15 cellular contexts compared by ENCODE assay signal in genomic region chr20:32366380-32366779, GRCh38. TPM values are rescaled to one million over a fixed set of nuclear protein-coding genes. Genes with fewer than 3 reads are reported as not detected.
DNase-seq lines count a peak whose midpoint lies in the region; ATAC-seq and TF ChIP-seq lines count a peak whose summit lies in the region.
"Had no signal": no experiment of that assay in that cellular context is flagged by ENCODE, and none has a peak within 500 bp of the region (broad histone marks: within the 10 kb centered on the region; RNA-seq: fewer than 3 reads in every experiment).

No MANE protein-coding gene starts in this region.

- ATAC-seq in natural killer cell treated with Interleukin-12 subunit alpha and Interleukin-12 subunit beta and Interleukin-15 and Interleukin-18, amount 100 ng/mL, for 72 hours, result peak in 1 of 2 donors; percentile 44
- no peak for ATAC-seq in natural killer cell
- peak; percentile 55 for ATAC-seq in HG03108 (IDR thresholded peaks at IDR 0.05; ENCODE audit: unreplicated experiment)
- no peak for ATAC-seq in activated naive CD8-positive, alpha-beta T cell treated with anti-CD3 and anti-CD28 coated beads, Interleukin-2, amount 10 ng/mL, durations not matched to agents 7 days and 5 days (ENCODE audit: low read depth)

- TF ChIP-seq CTCF in natural killer cell (IDR thresholded peaks at IDR 0.05), result no peak
- TF ChIP-seq CTCF in GM20000 (IDR thresholded peaks at IDR 0.05; ENCODE audit: extremely low read depth, missing control alignments), result no peak

- H3K4me3 Mint-ChIP-seq in natural killer cell treated with Interleukin-12 subunit alpha and Interleukin-12 subunit beta and Interleukin-15 and Interleukin-18, amount 100 ng/mL, for 72 hours, result peak overlapping the region; percentile 3
- H3K4me3 Mint-ChIP-seq in natural killer cell, result no peak overlapping the region
- no peak overlapping the region for H3K4me3 Mint-ChIP-seq in activated naive CD8-positive, alpha-beta T cell treated with anti-CD3 and anti-CD28 coated beads, Interleukin-2, amount 10 ng/mL, durations not matched to agents 7 days and 5 days
- H3K4me3 Mint-ChIP-seq: T-helper 2 cell treated with Interferon-gamma antibody and Interleukin-4, amounts not matched to agents 5 μg/mL and 100 μg/mL, for 36 hours had no signal

- POLR2A ChIA-PET in activated naive CD8-positive, alpha-beta T cell treated with anti-CD3 and anti-CD28 coated beads, Interleukin-2, amount 10 ng/mL, durations not matched to agents 7 days and 5 days (lab: Charles Lee), result interaction anchor here (0.9 kb wide), 1 partner anchor 16 kb away, joined by 4 read pairs; no protein-coding TSS in a partner anchor

- intact Hi-C loops in natural killer cell (cut with micrococcal nuclease), result no loop called here

- H3K9me3 Mint-ChIP-seq in natural killer cell treated with Interleukin-12 subunit alpha and Interleukin-12 subunit beta and Interleukin-15 and Interleukin-18, amount 100 ng/mL, for 72 hours, result no peaks in the 10 kb centered on the region
- H3K9me3 Mint-ChIP-seq in natural killer cell, result no peaks in the 10 kb centered on the region
- no peaks in the 10 kb centered on the region for H3K9me3 Mint-ChIP-seq in activated naive CD8-positive, alpha-beta T cell treated with anti-CD3 and anti-CD28 coated beads, Interleukin-2, amount 10 ng/mL, durations not matched to agents 7 days and 5 days
- H3K9me3 Mint-ChIP-seq: T-helper 2 cell treated with Interferon-gamma antibody and Interleukin-4, amounts not matched to agents 5 μg/mL and 100 μg/mL, for 36 hours had no signal

- peaks cover 52 to 54% of the 10 kb centered on the region in 2 donors for H3K4me1 Mint-ChIP-seq in natural killer cell treated with Interleukin-12 subunit alpha and Interleukin-12 subunit beta and Interleukin-15 and Interleukin-18, amount 100 ng/mL, for 72 hours (ENCODE audit: low read depth in 2 of 2)
- H3K4me1 Mint-ChIP-seq in natural killer cell, result peaks cover 37 to 56% of the 10 kb centered on the region in 2 donors
- H3K4me1 Mint-ChIP-seq in activated naive CD8-positive, alpha-beta T cell treated with anti-CD3 and anti-CD28 coated beads, Interleukin-2, amount 10 ng/mL, durations not matched to agents 7 days and 5 days, result peaks cover 59% of the 10 kb centered on the region

- H3K27ac Mint-ChIP-seq in natural killer cell treated with Interleukin-12 subunit alpha and Interleukin-12 subunit beta and Interleukin-15 and Interleukin-18, amount 100 ng/mL, for 72 hours, result peak overlapping the region in 1 of 2 donors; percentile 2
- H3K27ac Mint-ChIP-seq in natural killer cell, result peak overlapping the region in 1 of 2 donors; percentile 44
- H3K27ac Mint-ChIP-seq in activated naive CD8-positive, alpha-beta T cell treated with anti-CD3 and anti-CD28 coated beads, Interleukin-2, amount 10 ng/mL, durations not matched to agents 7 days and 5 days, result peak overlapping the region; percentile 28
- H3K27ac Mint-ChIP-seq: T-helper 2 cell treated with Interferon-gamma antibody and Interleukin-4, amounts not matched to agents 5 μg/mL and 100 μg/mL, for 36 hours had no signal

- H3K27me3 Mint-ChIP-seq in natural killer cell treated with Interleukin-12 subunit alpha and Interleukin-12 subunit beta and Interleukin-15 and Interleukin-18, amount 100 ng/mL, for 72 hours, result no peaks in the 10 kb centered on the region
- no peaks in the 10 kb centered on the region for H3K27me3 Mint-ChIP-seq in natural killer cell (ENCODE audit: low read depth in 2 of 2)
- H3K27me3 Mint-ChIP-seq in activated naive CD8-positive, alpha-beta T cell treated with anti-CD3 and anti-CD28 coated beads, Interleukin-2, amount 10 ng/mL, durations not matched to agents 7 days and 5 days, result no peaks in the 10 kb centered on the region

- no peak for DNase-seq in natural killer cell treated with Interleukin-12 subunit alpha and Interleukin-12 subunit beta and Interleukin-15 and Interleukin-18, amount 100 ng/mL, for 72 hours (ENCODE audit: low spot score)
- no peak for DNase-seq in natural killer cell
- DNase-seq in activated naive CD8-positive, alpha-beta T cell treated with anti-CD3 and anti-CD28 coated beads, Interleukin-2, amount 10 ng/mL, durations not matched to agents 7 days and 5 days, result no peak
- no peak for DNase-seq in kidney glomerular epithelial cell (lab: John Stamatoyannopoulos, UW)
- DNase-seq in GM20000 (ENCODE audit: low spot score), result no peak
- no peak for DNase-seq in LoVo (ENCODE audit: low spot score)
- no peak for DNase-seq in COLO668 (lab: John Stamatoyannopoulos, UW; ENCODE audit: unreplicated experiment)
- DNase-seq: activated effector memory CD4-positive, alpha-beta T cell treated with Interleukin-2 at 50 U/mL for 16 hours; AML-193; kidney; NCI-H2029; occipital lobe; stimulated activated naive CD4-positive, alpha-beta T cell treated with Interleukin-2 at 50 U/mL for 16 hours had no signal

- H3K36me3 Mint-ChIP-seq in natural killer cell treated with Interleukin-12 subunit alpha and Interleukin-12 subunit beta and Interleukin-15 and Interleukin-18, amount 100 ng/mL, for 72 hours, result no peaks in the 10 kb centered on the region
- H3K36me3 Mint-ChIP-seq in natural killer cell, result no peaks in the 10 kb centered on the region
- H3K36me3 Mint-ChIP-seq in activated naive CD8-positive, alpha-beta T cell treated with anti-CD3 and anti-CD28 coated beads, Interleukin-2, amount 10 ng/mL, durations not matched to agents 7 days and 5 days, result peaks cover 17% of the 10 kb centered on the region

RNA-seq across cellular contexts. Expression of gene ASXL1, which starts 8.2 kb away (rescaled TPM):
- 100 to 1,000 TPM; 119 to 214 TPM for total RNA-seq in natural killer cell treated with Interleukin-12 subunit alpha and Interleukin-12 subunit beta and Interleukin-15 and Interleukin-18, amount 100 ng/mL, for 72 hours
- 100 to 1,000 TPM; 106 to 125 (median 108) TPM for total RNA-seq in natural killer cell
- 100 to 1,000 TPM; 102 to 107 TPM for total RNA-seq in activated naive CD8-positive, alpha-beta T cell treated with anti-CD3 and anti-CD28 coated beads, Interleukin-2, amount 10 ng/mL, durations not matched to agents 7 days and 5 days
